In genomic region chr2:152336103-152336853, GRCh38 we compare ENCODE assay signal across 1 cellular context.
TF ChIP-seq lines count a peak whose summit lies in the region.

No MANE protein-coding gene starts in this region.

TF ChIP-seq in HepG2, 621 proteins besides CTCF, POLR2A, EP300 and RAD21 (continued from another document and continues in another):
- TF ChIP-seq FOXC1 (CRISPR knock-in tag; IDR thresholded peaks at IDR 0.05; ENCODE audit: borderline replicate concordance) (no peak), ZSCAN12 (CRISPR knock-in tag; IDR thresholded peaks at IDR 0.05) (peak; percentile 83; the same call in 1 of the 2 replicates), ZNF12 (CRISPR knock-in tag; IDR thresholded peaks at IDR 0.05) (no peak), IKZF4 (CRISPR knock-in tag; IDR thresholded peaks at IDR 0.05; ENCODE audit: borderline replicate concordance, low read depth, not compliant biosample characterization) (no peak), MAFF (IDR thresholded peaks at IDR 0.05; ENCODE audit: low read depth, low read length) (no peak), ZFYVE20 (CRISPR knock-in tag; IDR thresholded peaks at IDR 0.05; ENCODE audit: borderline replicate concordance, low read depth) (no peak), ZNF264 (CRISPR knock-in tag; IDR thresholded peaks at IDR 0.05) (no peak), E2F1 (CRISPR knock-in tag; IDR thresholded peaks at IDR 0.05) (peak; percentile 31; the same call in 1 of the 2 replicates), ZNF557 (CRISPR knock-in tag; IDR thresholded peaks at IDR 0.05) (0 out of 2 replicates have a peak, but pooled peaks have one; percentile 52), ZSCAN20 (CRISPR knock-in tag; IDR thresholded peaks at IDR 0.05; ENCODE audit: borderline replicate concordance) (no peak), ZNF816 (CRISPR knock-in tag; IDR thresholded peaks at IDR 0.05; ENCODE audit: borderline replicate concordance) (no peak), ZEB1 (IDR thresholded peaks at IDR 0.05; ENCODE audit: insufficient replicate concordance, low read depth) (no peak), ZNF501 (CRISPR knock-in tag; IDR thresholded peaks at IDR 0.05) (no peak; the same call in 1 of the 2 replicates), ZNF10 (CRISPR knock-in tag; IDR thresholded peaks at IDR 0.05; ENCODE audit: borderline replicate concordance, low read depth) (no peak), ZKSCAN8 (CRISPR knock-in tag; IDR thresholded peaks at IDR 0.05; ENCODE audit: borderline replicate concordance) (no peak), YEATS4 (CRISPR knock-in tag; IDR thresholded peaks at IDR 0.05; ENCODE audit: borderline replicate concordance) (no peak; the same call in 1 of the 2 replicates), CHD2 (IDR thresholded peaks at IDR 0.05; ENCODE audit: low read depth, low read length) (no peak), RCOR2 (CRISPR knock-in tag; IDR thresholded peaks at IDR 0.05) (no peak), HNRNPUL1 (IDR thresholded peaks at IDR 0.05; ENCODE audit: low read depth, low read length) (no peak), ZNF670 (CRISPR knock-in tag; IDR thresholded peaks at IDR 0.05; ENCODE audit: borderline replicate concordance) (no peak), ZNF550 (CRISPR knock-in tag; IDR thresholded peaks at IDR 0.05; ENCODE audit: borderline replicate concordance) (no peak), ZNF792 (CRISPR knock-in tag; IDR thresholded peaks at IDR 0.05) (no peak), MEIS1 (CRISPR knock-in tag; IDR thresholded peaks at IDR 0.05; ENCODE audit: borderline replicate concordance) (0 out of 2 replicates have a peak, but pooled peaks have one; percentile 40), CENPT (CRISPR knock-in tag; IDR thresholded peaks at IDR 0.05; ENCODE audit: low read depth) (no peak), LBX2 (CRISPR knock-in tag; IDR thresholded peaks at IDR 0.05; ENCODE audit: borderline replicate concordance) (no peak), THAP8 (CRISPR knock-in tag; IDR thresholded peaks at IDR 0.05; ENCODE audit: borderline replicate concordance) (0 out of 2 replicates have a peak, but pooled peaks have one; percentile 34), ZBTB20 (CRISPR knock-in tag; IDR thresholded peaks at IDR 0.05; ENCODE audit: borderline replicate concordance, low read depth) (no peak), ZNF576 (CRISPR knock-in tag; IDR thresholded peaks at IDR 0.05) (no peak), ZNF296 (CRISPR knock-in tag; conservative IDR thresholded peaks at IDR 0.05) (no peak), NFIB (CRISPR knock-in tag; IDR thresholded peaks at IDR 0.05; ENCODE audit: borderline replicate concordance) (no peak), RFX5 (IDR thresholded peaks at IDR 0.05; ENCODE audit: low read depth, low read length) (no peak), THAP11 (CRISPR knock-in tag; IDR thresholded peaks at IDR 0.05) (no peak), HNRNPL (IDR thresholded peaks at IDR 0.05; ENCODE audit: low read depth, low read length) (peak; percentile 52; the same call in 1 of the 2 replicates), KLF16 (CRISPR knock-in tag; IDR thresholded peaks at IDR 0.05) (no peak), NR2F1 (CRISPR knock-in tag; IDR thresholded peaks at IDR 0.05) (no peak), GATAD1 (CRISPR knock-in tag; IDR thresholded peaks at IDR 0.05) (no peak), SOX5 (CRISPR knock-in tag; IDR thresholded peaks at IDR 0.05; ENCODE audit: borderline replicate concordance) (no peak), ERF (CRISPR knock-in tag; IDR thresholded peaks at IDR 0.05) (no peak), NFE2 (CRISPR knock-in tag; IDR thresholded peaks at IDR 0.05) (no peak), NFAT5 (CRISPR knock-in tag; IDR thresholded peaks at IDR 0.05) (no peak), ZNF234 (CRISPR knock-in tag; conservative IDR thresholded peaks at IDR 0.05) (no peak), CC2D1A (CRISPR knock-in tag; IDR thresholded peaks at IDR 0.05) (no peak), ZNF207 (IDR thresholded peaks at IDR 0.05; ENCODE audit: borderline replicate concordance) (no peak)
- TF ChIP-seq, protein P1, sequence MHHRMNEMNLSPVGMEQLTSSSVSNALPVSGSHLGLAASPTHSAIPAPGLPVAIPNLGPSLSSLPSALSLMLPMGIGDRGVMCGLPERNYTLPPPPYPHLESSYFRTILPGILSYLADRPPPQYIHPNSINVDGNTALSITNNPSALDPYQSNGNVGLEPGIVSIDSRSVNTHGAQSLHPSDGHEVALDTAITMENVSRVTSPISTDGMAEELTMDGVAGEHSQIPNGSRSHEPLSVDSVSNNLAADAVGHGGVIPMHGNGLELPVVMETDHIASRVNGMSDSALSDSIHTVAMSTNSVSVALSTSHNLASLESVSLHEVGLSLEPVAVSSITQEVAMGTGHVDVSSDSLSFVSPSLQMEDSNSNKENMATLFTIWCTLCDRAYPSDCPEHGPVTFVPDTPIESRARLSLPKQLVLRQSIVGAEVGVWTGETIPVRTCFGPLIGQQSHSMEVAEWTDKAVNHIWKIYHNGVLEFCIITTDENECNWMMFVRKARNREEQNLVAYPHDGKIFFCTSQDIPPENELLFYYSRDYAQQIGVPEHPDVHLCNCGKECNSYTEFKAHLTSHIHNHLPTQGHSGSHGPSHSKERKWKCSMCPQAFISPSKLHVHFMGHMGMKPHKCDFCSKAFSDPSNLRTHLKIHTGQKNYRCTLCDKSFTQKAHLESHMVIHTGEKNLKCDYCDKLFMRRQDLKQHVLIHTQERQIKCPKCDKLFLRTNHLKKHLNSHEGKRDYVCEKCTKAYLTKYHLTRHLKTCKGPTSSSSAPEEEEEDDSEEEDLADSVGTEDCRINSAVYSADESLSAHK (CRISPR knock-in tag; IDR thresholded peaks at IDR 0.05; ENCODE audit: borderline replicate concordance): no peak
- TF ChIP-seq, protein P2, sequence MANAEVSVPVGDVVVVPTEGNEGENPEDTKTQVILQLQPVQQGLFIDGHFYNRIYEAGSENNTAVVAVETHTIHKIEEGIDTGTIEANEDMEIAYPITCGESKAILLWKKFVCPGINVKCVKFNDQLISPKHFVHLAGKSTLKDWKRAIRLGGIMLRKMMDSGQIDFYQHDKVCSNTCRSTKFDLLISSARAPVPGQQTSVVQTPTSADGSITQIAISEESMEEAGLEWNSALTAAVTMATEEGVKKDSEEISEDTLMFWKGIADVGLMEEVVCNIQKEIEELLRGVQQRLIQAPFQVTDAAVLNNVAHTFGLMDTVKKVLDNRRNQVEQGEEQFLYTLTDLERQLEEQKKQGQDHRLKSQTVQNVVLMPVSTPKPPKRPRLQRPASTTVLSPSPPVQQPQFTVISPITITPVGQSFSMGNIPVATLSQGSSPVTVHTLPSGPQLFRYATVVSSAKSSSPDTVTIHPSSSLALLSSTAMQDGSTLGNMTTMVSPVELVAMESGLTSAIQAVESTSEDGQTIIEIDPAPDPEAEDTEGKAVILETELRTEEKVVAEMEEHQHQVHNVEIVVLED (CRISPR knock-in tag; IDR thresholded peaks at IDR 0.05; ENCODE audit: borderline replicate concordance): no peak
- TF ChIP-seq, protein P3, sequence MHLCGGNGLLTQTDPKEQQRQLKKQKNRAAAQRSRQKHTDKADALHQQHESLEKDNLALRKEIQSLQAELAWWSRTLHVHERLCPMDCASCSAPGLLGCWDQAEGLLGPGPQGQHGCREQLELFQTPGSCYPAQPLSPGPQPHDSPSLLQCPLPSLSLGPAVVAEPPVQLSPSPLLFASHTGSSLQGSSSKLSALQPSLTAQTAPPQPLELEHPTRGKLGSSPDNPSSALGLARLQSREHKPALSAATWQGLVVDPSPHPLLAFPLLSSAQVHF (CRISPR knock-in tag; IDR thresholded peaks at IDR 0.05): no peak
- TF ChIP-seq, protein P4, sequence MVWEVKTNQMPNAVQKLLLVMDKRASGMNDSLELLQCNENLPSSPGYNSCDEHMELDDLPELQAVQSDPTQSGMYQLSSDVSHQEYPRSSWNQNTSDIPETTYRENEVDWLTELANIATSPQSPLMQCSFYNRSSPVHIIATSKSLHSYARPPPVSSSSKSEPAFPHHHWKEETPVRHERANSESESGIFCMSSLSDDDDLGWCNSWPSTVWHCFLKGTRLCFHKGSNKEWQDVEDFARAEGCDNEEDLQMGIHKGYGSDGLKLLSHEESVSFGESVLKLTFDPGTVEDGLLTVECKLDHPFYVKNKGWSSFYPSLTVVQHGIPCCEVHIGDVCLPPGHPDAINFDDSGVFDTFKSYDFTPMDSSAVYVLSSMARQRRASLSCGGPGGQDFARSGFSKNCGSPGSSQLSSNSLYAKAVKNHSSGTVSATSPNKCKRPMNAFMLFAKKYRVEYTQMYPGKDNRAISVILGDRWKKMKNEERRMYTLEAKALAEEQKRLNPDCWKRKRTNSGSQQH (CRISPR knock-in tag; IDR thresholded peaks at IDR 0.05; ENCODE audit: low read depth): no peak
- TF ChIP-seq, protein P5, sequence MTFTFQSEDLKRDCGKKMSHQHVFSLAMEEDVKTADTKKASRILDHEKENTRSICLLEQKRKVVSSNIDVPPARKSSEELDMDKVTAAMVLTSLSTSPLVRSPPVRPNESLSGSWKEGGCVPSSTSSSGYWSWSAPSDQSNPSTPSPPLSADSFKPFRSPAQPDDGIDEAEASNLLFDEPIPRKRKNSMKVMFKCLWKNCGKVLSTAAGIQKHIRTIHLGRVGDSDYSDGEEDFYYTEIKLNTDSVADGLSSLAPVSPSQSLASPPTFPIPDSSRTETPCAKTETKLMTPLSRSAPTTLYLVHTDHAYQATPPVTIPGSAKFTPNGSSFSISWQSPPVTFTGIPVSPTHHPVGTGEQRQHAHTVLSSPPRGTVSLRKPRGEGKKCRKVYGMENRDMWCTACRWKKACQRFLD (CRISPR knock-in tag; IDR thresholded peaks at IDR 0.05; ENCODE audit: borderline replicate concordance): no peak
- TF ChIP-seq, protein P6, sequence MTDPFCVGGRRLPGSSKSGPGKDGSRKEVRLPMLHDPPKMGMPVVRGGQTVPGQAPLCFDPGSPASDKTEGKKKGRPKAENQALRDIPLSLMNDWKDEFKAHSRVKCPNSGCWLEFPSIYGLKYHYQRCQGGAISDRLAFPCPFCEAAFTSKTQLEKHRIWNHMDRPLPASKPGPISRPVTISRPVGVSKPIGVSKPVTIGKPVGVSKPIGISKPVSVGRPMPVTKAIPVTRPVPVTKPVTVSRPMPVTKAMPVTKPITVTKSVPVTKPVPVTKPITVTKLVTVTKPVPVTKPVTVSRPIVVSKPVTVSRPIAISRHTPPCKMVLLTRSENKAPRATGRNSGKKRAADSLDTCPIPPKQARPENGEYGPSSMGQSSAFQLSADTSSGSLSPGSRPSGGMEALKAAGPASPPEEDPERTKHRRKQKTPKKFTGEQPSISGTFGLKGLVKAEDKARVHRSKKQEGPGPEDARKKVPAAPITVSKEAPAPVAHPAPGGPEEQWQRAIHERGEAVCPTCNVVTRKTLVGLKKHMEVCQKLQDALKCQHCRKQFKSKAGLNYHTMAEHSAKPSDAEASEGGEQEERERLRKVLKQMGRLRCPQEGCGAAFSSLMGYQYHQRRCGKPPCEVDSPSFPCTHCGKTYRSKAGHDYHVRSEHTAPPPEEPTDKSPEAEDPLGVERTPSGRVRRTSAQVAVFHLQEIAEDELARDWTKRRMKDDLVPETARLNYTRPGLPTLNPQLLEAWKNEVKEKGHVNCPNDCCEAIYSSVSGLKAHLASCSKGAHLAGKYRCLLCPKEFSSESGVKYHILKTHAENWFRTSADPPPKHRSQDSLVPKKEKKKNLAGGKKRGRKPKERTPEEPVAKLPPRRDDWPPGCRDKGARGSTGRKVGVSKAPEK (CRISPR knock-in tag; IDR thresholded peaks at IDR 0.05; ENCODE audit: borderline replicate concordance): no peak
